In genomic region chr10:110641256-110641655, GRCh38 we compare ENCODE assay signal across 8 cellular contexts. TPM values are rescaled to one million over a fixed set of nuclear protein-coding genes. Genes with fewer than 3 reads are reported as not detected.
DNase-seq lines count a peak whose midpoint lies in the region; ATAC-seq and TF ChIP-seq lines count a peak whose summit lies in the region.

No MANE protein-coding gene starts in this region.

- H3K4me1 ChIP-seq in aorta (ENCODE audit: control insufficient read depth in 1 of 2, insufficient read depth in 2 of 2, low read length in 2 of 2), result peaks cover 0 to 7% of the 10 kb centered on the region in 2 donors

- H3K4me1 Mint-ChIP-seq in activated B cell treated with CpG ODN at 0.5 μM for 24 hours, result peaks cover 17% of the 10 kb centered on the region

- intact Hi-C loops in activated B cell treated with CpG ODN at 0.5 μM for 24 hours (cut with micrococcal nuclease), result no loop called here
- intact Hi-C loops in left cardiac atrium (cut with DNase I), result no loop called here
- intact Hi-C loops in aorta (cut with DNase I), result no loop called here

- H3K9me3 Mint-ChIP-seq in activated B cell treated with CpG ODN at 0.5 μM for 24 hours, result no peaks in the 10 kb centered on the region

- H3K4me3 ChIP-seq in aorta (ENCODE audit: low read length in 2 of 2), result no peak overlapping the region

- peak overlapping the region; percentile 16 for H3K4me3 Mint-ChIP-seq in activated B cell treated with CpG ODN at 0.5 μM for 24 hours

- 88 to 90% methylated on average over 5 of the region's 5 CpGs for WGBS in aorta, 2 donors

- H3K9me3 ChIP-seq in aorta (ENCODE audit: control insufficient read depth, low read length), result no peaks in the 10 kb centered on the region

- no peaks in the 10 kb centered on the region for H3K36me3 ChIP-seq in aorta (ENCODE audit: control insufficient read depth in 1 of 2, insufficient read depth in 2 of 2, low read length in 1 of 2)

- ATAC-seq in HG03378 (IDR thresholded peaks at IDR 0.05; ENCODE audit: unreplicated experiment) (peak; percentile 53), activated B cell treated with CpG ODN at 0.5 μM for 24 hours (ENCODE audit: low read depth) (peak; percentile 32), left cardiac atrium (peak; percentile 32 to 49), HG02981 (IDR thresholded peaks at IDR 0.05; ENCODE audit: unreplicated experiment) (no peak), aorta (ENCODE audit: low FRiP score) (no peak)

- H3K27me3 ChIP-seq in aorta (ENCODE audit: control insufficient read depth in 1 of 2, insufficient read depth in 2 of 2, low read length in 1 of 2), result no peaks in the 10 kb centered on the region

- no peaks in the 10 kb centered on the region for H3K36me3 Mint-ChIP-seq in activated B cell treated with CpG ODN at 0.5 μM for 24 hours (ENCODE audit: low read depth)

- no peak overlapping the region for H3K27ac Mint-ChIP-seq in activated B cell treated with CpG ODN at 0.5 μM for 24 hours

- H3K27me3 Mint-ChIP-seq in activated B cell treated with CpG ODN at 0.5 μM for 24 hours, result peaks cover 48% of the 10 kb centered on the region

- POLR2A ChIA-PET in activated B cell treated with CpG ODN at 0.5 μM for 24 hours (lab: Charles Lee), result interaction anchor here (1.0 kb wide), 1 partner anchor 31 kb away, joined by 3 read pairs; no protein-coding TSS in a partner anchor

- no peak for TF ChIP-seq CTCF in activated B cell treated with CpG ODN at 0.5 μM for 24 hours (IDR thresholded peaks at IDR 0.05)

- H3K27ac ChIP-seq in aorta (ENCODE audit: low read depth in 1 of 2, low read length in 2 of 2), result no peak overlapping the region

- peak; percentile 25 for DNase-seq in EH (ENCODE audit: low read depth)
- DNase-seq in activated B cell treated with CpG ODN at 0.5 μM for 24 hours, result no peak
- peak; percentile 65 for DNase-seq in left cardiac atrium
- peak; percentile 54 for DNase-seq in stimulated activated naive CD4-positive, alpha-beta T cell treated with Interleukin-2 at 50 U/mL for 16 hours (lab: John Stamatoyannopoulos, UW)
- no peak for DNase-seq in KG1 (lab: John Stamatoyannopoulos, UW)
- no peak for DNase-seq in aorta

- CTCF ChIA-PET in activated B cell treated with CpG ODN at 0.5 μM for 24 hours (lab: Charles Lee), result interaction anchor here (1.9 kb wide), 1 partner anchor 31 kb away, joined by 5 read pairs; no protein-coding TSS in a partner anchor

RNA-seq across cellular contexts. Expression of gene RBM20, which starts 2.9 kb away (rescaled TPM):
- total RNA-seq in activated B cell treated with CpG ODN at 0.5 μM for 24 hours, result 0.02 TPM in 2 replicates
- 10 to 100 TPM; 37.2 to 44.1 TPM for total RNA-seq in left cardiac atrium
- 10 to 100 TPM in 1 of 2 donors, 1 to 10 TPM in 1; 9.9 to 11.2 TPM for total RNA-seq in aorta
- polyA plus RNA-seq in aorta, result 1 to 10 TPM; 2.9 to 6.0 TPM

Comparison
In these comparisons a context has a peak if more than half of its experiments do, and no peak if none do; other contexts are left out.
1. DNase-seq: peak in EH (single experiment), left cardiac atrium (single experiment) and stimulated activated naive CD4-positive, alpha-beta T cell treated with Interleukin-2 at 50 U/mL for 16 hours (single experiment); none in activated B cell treated with CpG ODN at 0.5 μM for 24 hours (single experiment), KG1 (single experiment) and aorta (0 of 2).
2. ATAC-seq: peak in HG03378 (single experiment), activated B cell treated with CpG ODN at 0.5 μM for 24 hours (single experiment) and left cardiac atrium (2 of 2); none in HG02981 (single experiment) and aorta (single experiment).
3. RNA of gene RBM20, which starts 2.9 kb away (total RNA-seq): 37.2 to 44.1 TPM in left cardiac atrium and 9.9 to 11.2 TPM in aorta; 0.02 TPM in activated B cell treated with CpG ODN at 0.5 μM for 24 hours; every median in the first group is over 10 times any median in the second.